ENCODE assay signal across 1 cellular context in the genomic region with DNA sequence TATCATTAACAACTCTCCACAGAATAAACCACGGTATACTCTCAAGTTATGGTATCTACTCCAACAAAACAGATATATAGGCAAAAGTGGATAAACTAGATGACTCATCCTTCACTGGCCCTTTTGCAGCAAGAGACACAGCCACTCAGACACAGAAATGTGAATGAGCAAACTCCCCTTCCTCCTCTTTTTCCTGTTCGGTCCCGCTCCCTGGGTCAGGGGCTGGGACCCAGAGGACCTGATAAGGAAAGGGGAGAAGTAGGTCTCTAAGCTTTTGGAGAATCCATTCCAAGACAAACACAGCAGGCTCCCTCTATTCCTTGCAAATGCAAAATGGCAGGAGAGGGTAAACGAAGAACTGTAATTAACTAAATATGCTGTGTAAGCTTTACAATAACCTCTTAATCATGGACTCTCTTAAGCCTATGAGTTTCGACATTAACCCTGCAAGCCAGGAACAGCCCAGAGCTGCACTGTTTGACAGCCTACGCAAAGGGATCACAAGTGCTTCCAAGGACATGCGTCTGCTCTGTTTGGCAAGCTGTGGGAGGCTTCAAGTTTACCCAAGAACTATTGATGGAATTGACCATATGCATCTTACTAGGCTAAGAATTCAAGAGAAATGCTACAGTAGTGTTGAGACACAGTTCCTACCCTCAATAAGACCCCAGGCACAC.
TF ChIP-seq lines count a peak whose summit lies in the region.

No MANE protein-coding gene starts in this region.

TF ChIP-seq in HepG2, 621 proteins besides CTCF, POLR2A, EP300 and RAD21 (continued from another document):
- TF ChIP-seq, protein P1, sequence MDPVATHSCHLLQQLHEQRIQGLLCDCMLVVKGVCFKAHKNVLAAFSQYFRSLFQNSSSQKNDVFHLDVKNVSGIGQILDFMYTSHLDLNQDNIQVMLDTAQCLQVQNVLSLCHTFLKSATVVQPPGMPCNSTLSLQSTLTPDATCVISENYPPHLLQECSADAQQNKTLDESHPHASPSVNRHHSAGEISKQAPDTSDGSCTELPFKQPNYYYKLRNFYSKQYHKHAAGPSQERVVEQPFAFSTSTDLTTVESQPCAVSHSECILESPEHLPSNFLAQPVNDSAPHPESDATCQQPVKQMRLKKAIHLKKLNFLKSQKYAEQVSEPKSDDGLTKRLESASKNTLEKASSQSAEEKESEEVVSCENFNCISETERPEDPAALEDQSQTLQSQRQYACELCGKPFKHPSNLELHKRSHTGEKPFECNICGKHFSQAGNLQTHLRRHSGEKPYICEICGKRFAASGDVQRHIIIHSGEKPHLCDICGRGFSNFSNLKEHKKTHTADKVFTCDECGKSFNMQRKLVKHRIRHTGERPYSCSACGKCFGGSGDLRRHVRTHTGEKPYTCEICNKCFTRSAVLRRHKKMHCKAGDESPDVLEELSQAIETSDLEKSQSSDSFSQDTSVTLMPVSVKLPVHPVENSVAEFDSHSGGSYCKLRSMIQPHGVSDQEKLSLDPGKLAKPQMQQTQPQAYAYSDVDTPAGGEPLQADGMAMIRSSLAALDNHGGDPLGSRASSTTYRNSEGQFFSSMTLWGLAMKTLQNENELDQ (CRISPR knock-in tag; IDR thresholded peaks at IDR 0.05; ENCODE audit: borderline replicate concordance): no peak
- TF ChIP-seq SOX6 (IDR thresholded peaks at IDR 0.05): no peak
- no peak for TF ChIP-seq SOX6 (CRISPR knock-in tag; IDR thresholded peaks at IDR 0.05)
- peak in 1 of 2 experiments; percentile 29; a peak in 2 of 4 replicates for TF ChIP-seq MAFK (conservative IDR thresholded peaks at IDR 0.05 in 1 of 2, IDR thresholded peaks at IDR 0.05 in 1 of 2; ENCODE audit: low read length in 2 of 2)
TF ChIP-seq in HepG2: peak in this region for 1.
